Comparison of ENCODE assay signal across 9 cellular contexts in the genomic region with DNA sequence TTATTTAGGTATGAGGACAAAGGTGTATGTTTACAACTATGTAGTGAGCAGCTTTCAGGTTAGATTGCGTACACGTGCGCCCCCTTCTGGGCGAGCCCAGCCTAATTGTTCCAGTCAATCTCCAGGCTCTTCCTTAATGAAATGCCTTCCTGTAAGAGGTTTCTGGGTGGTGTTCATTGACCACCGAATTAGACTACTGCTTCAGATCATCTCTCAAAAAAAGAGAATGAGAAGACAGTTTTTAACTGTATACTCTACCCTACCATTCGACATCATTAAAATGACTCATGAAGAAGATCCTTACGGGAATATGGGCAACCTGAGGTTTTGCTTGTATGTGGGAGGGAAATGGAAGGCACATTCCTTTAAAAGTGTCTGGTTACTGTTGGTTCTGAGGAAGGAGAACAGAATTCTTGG. TPM values are rescaled to one million over a fixed set of nuclear protein-coding genes. Genes with fewer than 3 reads are reported as not detected.
DNase-seq lines count a peak whose midpoint lies in the region; ATAC-seq and TF ChIP-seq lines count a peak whose summit lies in the region.
"Had no signal": no experiment of that assay in that cellular context is flagged by ENCODE, and none has a peak within 500 bp of the region (broad histone marks: within the 10 kb centered on the region; RNA-seq: fewer than 3 reads in every experiment).

No MANE protein-coding gene starts in this region.

- TF ChIP-seq CTCF in DND-41 (IDR thresholded peaks at IDR 0.05; ENCODE audit: borderline replicate concordance, extremely low read depth, low read length, poor library complexity, severe bottlenecking), result peak; percentile 59
- peak; percentile 71 for TF ChIP-seq CTCF in Panc1 (IDR thresholded peaks at IDR 0.05)
- TF ChIP-seq CTCF in body of pancreas (IDR thresholded peaks at IDR 0.05), result peak; percentile 42 to 70 (median 57)
- TF ChIP-seq CTCF in kidney epithelial cell (IDR thresholded peaks at IDR 0.05; ENCODE audit: insufficient read depth, low read length, poor library complexity, severe bottlenecking), result peak; percentile 65

- CTCF ChIA-PET in Panc1 (lab: Charles Lee), result no interaction called here

- no peak overlapping the region for H3K27ac ChIP-seq in DND-41 (ENCODE audit: low read length)
- no peak overlapping the region for H3K27ac ChIP-seq in Panc1 (ENCODE audit: low read length)
- H3K27ac ChIP-seq in body of pancreas, result no peak overlapping the region

- H3K27me3 ChIP-seq in DND-41 (ENCODE audit: insufficient read depth, low read length, poor library complexity) (no peaks in the 10 kb centered on the region), Panc1 (ENCODE audit: control insufficient read depth, insufficient read depth, low read length) (no peaks in the 10 kb centered on the region), body of pancreas (no peaks in the 10 kb centered on the region), kidney epithelial cell (ENCODE audit: control insufficient read depth, insufficient read depth, low read length) (no peaks in the 10 kb centered on the region)

- intact Hi-C loops in Panc1 (cut with micrococcal nuclease; ENCODE audit: unreplicated experiment), result loop anchor here (2.0 kb wide), 1 partner anchor 130 kb away; no protein-coding TSS in a partner anchor
- intact Hi-C loops in body of pancreas (cut with DNase I), result no loop called here

- H3K9ac ChIP-seq in DND-41 (ENCODE audit: low read depth, low read length), result no peak overlapping the region

- no peak overlapping the region for H3K4me3 ChIP-seq in DND-41 (ENCODE audit: low read depth in 1 of 2, low read length in 2 of 2)
- no peak overlapping the region for H3K4me3 ChIP-seq in Panc1 (ENCODE audit: low read depth in 2 of 2, low read length in 2 of 2)
- no peak overlapping the region for H3K4me3 ChIP-seq in body of pancreas
- no peak overlapping the region for H3K4me3 ChIP-seq in kidney epithelial cell (ENCODE audit: low read depth, low read length)

- H3K4me1 ChIP-seq in DND-41 (ENCODE audit: insufficient read depth, low read length) (no peaks in the 10 kb centered on the region), Panc1 (ENCODE audit: control insufficient read depth, insufficient read depth, low read length) (no peaks in the 10 kb centered on the region), body of pancreas (no peaks in the 10 kb centered on the region)

- POLR2A ChIA-PET in Panc1 (lab: Charles Lee), result no interaction called here

- DNase-seq in DND-41 (peak; percentile 42), Panc1 (ENCODE audit: low read depth, low spot score) (peak; percentile 15), body of pancreas (peak; percentile 64 to 82 (median 70)), kidney epithelial cell (ENCODE audit: low read depth) (no peak), middle frontal gyrus (ENCODE audit: extremely low spot score, low spot score) (no peak)
- DNase-seq in stimulated activated CD4-positive, alpha-beta T cell treated with anti-CD3 and anti-CD28 coated beads, Interleukin-4, amount 100 ng/mL, for 24 hours, result peak; percentile 12
- DNase-seq: activated B cell treated with CpG ODN at 0.5 μM for 24 hours had no signal

- H3K9me3 ChIP-seq in DND-41 (ENCODE audit: insufficient read depth, low read length, severe bottlenecking), result no peaks in the 10 kb centered on the region
- no peaks in the 10 kb centered on the region for H3K9me3 ChIP-seq in Panc1 (ENCODE audit: control insufficient read depth, insufficient read depth, low read depth, low read length)
- H3K9me3 ChIP-seq in body of pancreas, result no peaks in the 10 kb centered on the region

- H2AFZ ChIP-seq in DND-41 (ENCODE audit: low read depth, low read length), result no peak overlapping the region

- 15 to 19% methylated on average over 7 of the region's 7 CpGs for WGBS in body of pancreas, 2 donors

- ATAC-seq in DND-41 (ENCODE audit: insufficient read depth, low read depth), result peak; percentile 71
- peak; percentile 89 for ATAC-seq in GM19463 (IDR thresholded peaks at IDR 0.05; ENCODE audit: unreplicated experiment)
- peak; percentile 76 for ATAC-seq in HG03565 (IDR thresholded peaks at IDR 0.05; ENCODE audit: unreplicated experiment)
- no peak for ATAC-seq in Panc1
- ATAC-seq in body of pancreas, result peak; percentile 75

- no TSS peak for BruUV-seq in Panc1 (replicated peaks; lab: Mats Ljungman, UMichigan)

- no peaks in the 10 kb centered on the region for H4K20me1 ChIP-seq in DND-41 (ENCODE audit: insufficient read depth, low read length)

- H3K36me3 ChIP-seq in DND-41 (ENCODE audit: insufficient read depth, low read length) (no peaks in the 10 kb centered on the region), Panc1 (ENCODE audit: control insufficient read depth, insufficient read depth, low read length) (no peaks in the 10 kb centered on the region; the same call in 1 of the 2 replicates), body of pancreas (replicated peaks in 1 of 2; ENCODE audit: insufficient read depth in 1 of 2, low read depth in 2 of 2) (no peaks in the 10 kb centered on the region), kidney epithelial cell (ENCODE audit: control insufficient read depth, insufficient read depth, low read length) (no peaks in the 10 kb centered on the region)

- in situ Hi-C loops in Panc1 (cut with HindIII; ENCODE audit: low pct_unique_long_range_greater_than_20kb, low sequenced_read_pairs), result no loop called here

- no peak overlapping the region for H3K4me2 ChIP-seq in DND-41 (ENCODE audit: insufficient read depth, low read length)

- H3K79me2 ChIP-seq in DND-41 (ENCODE audit: insufficient read depth, low read length), result no peaks in the 10 kb centered on the region

- TF ChIP-seq POLR2A in body of pancreas (IDR thresholded peaks at IDR 0.05), result no peak

RNA-seq across cellular contexts. Expression of gene LUM, which starts 2.1 kb away (rescaled TPM):
- 0.23 TPM for total RNA-seq in Panc1 (2021; ENCODE audit: unreplicated experiment)
- polyA plus RNA-seq in Panc1 (2012; ENCODE audit: insufficient read length), result not detected
- total RNA-seq in body of pancreas, result 10 to 100 TPM; 35.9 to 93.7 TPM
- 0.67 and 1.5 TPM in 2 replicates for total RNA-seq in kidney epithelial cell
- total RNA-seq: activated B cell treated with CpG ODN at 0.5 μM for 24 hours had no signal

RNA-seq across cellular contexts. Expression of gene KERA, which starts 51.3 kb away (rescaled TPM):
- total RNA-seq in Panc1 (2021; ENCODE audit: unreplicated experiment) (not detected), body of pancreas (not detected), kidney epithelial cell (not detected in 2 replicates)
- polyA plus RNA-seq in Panc1 (2012; ENCODE audit: insufficient read length), result not detected
- total RNA-seq: activated B cell treated with CpG ODN at 0.5 μM for 24 hours had no signal

Comparison
In these comparisons a context has a peak if more than half of its experiments do, and no peak if none do; other contexts are left out.
1. DNase-seq: peak in DND-41 (single experiment), Panc1 (single experiment), body of pancreas (4 of 4) and stimulated activated CD4-positive, alpha-beta T cell treated with anti-CD3 and anti-CD28 coated beads, Interleukin-4, amount 100 ng/mL, for 24 hours (single experiment); none in kidney epithelial cell (single experiment) and middle frontal gyrus (single experiment).
2. RNA of gene LUM, which starts 2.1 kb away (total RNA-seq): 35.9 to 93.7 TPM in body of pancreas; 0.67 to 1.5 TPM in kidney epithelial cell and 0.23 TPM in Panc1 (single experiment); every median in the first group is over 10 times any median in the second.
3. Peak in every context shown above with its lines, with median percentiles within 50 percentile points of each other: CTCF ChIP-seq.